1 cellular context compared by ENCODE assay signal in genomic region chr4:101025755-101026154, GRCh38.
TF ChIP-seq lines count a peak whose summit lies in the region.

No MANE protein-coding gene starts in this region.

TF ChIP-seq in H1, 55 proteins besides CTCF, POLR2A, EP300 and RAD21:
- TF ChIP-seq RNF2 (IDR thresholded peaks at IDR 0.05; ENCODE audit: borderline replicate concordance, low read depth, low read length, missing control alignments, poor library complexity, severe bottlenecking) (no peak), KDM5A (IDR thresholded peaks at IDR 0.05; ENCODE audit: low read length) (no peak), SIN3A (conservative IDR thresholded peaks at IDR 0.05 in 1 of 2, IDR thresholded peaks at IDR 0.05 in 1 of 2; ENCODE audit: low read depth in 1 of 2, low read length in 2 of 2) (no peak), FOSL1 (IDR thresholded peaks at IDR 0.05; ENCODE audit: insufficient read depth, low read depth, low read length) (no peak), RFX5 (IDR thresholded peaks at IDR 0.05; ENCODE audit: borderline replicate concordance, low read depth, low read length) (no peak), CEBPB (IDR thresholded peaks at IDR 0.05; ENCODE audit: low read depth, low read length) (no peak), SRF (IDR thresholded peaks at IDR 0.05; ENCODE audit: low read depth, low read length) (no peak), PHF8 (conservative IDR thresholded peaks at IDR 0.05; ENCODE audit: low read depth, low read length) (no peak), NRF1 (IDR thresholded peaks at IDR 0.05; ENCODE audit: low read depth, low read length) (no peak), NANOG (IDR thresholded peaks at IDR 0.05; ENCODE audit: insufficient read depth, low read depth, low read length, poor library complexity, severe bottlenecking) (no peak)
